In the genomic region with DNA sequence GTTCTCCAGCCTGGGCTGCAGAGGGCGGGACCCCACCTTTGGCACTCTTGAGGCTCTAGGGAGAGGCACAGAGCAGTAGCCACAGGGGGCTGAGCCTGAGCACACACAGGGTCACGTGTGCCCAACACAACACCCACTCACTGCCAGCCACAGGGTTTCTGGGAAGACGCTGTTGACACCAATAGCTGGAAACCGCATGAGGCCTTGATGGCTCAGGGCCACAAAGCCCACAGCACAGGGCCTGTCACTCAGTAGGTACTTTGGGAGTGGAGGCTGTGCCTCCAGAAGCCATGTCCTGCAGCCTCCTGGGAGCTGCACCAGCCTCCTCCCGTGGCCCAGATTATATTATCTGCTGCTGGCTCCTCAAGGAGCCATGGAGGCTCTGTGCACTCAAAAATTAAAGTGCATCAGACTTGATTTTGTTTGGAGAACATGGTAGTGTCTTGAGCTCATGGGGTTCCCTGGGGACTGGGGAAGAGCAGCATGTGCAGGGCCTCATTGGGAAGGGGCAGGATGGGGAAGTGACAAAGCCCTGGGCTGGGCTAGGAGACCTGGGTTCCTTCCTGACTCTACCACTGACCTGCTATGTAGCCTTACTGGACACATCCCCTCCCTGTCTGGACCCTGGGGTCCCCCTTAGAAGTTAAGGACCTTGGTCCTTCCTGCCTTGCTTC, we compare ENCODE assay signal across 8 cellular contexts. TPM values are rescaled to one million over a fixed set of nuclear protein-coding genes. Genes with fewer than 3 reads are reported as not detected.
DNase-seq lines count a peak whose midpoint lies in the region; ATAC-seq and TF ChIP-seq lines count a peak whose summit lies in the region.

No MANE protein-coding gene starts in this region.

- H3K27ac ChIP-seq in skin epidermis = peak overlapping the region; percentile 38 to 92 (median 82)

- no peak for ATAC-seq in GM21390 (IDR thresholded peaks at IDR 0.05; ENCODE audit: unreplicated experiment)
- ATAC-seq in HG03175 (IDR thresholded peaks at IDR 0.05; ENCODE audit: unreplicated experiment) = no peak

- H3K4me3 ChIP-seq in fibroblast of villous mesenchyme (ENCODE audit: low read depth, low read length) (no peak overlapping the region), skin epidermis (no peak overlapping the region)

- DNase-seq in GM20000 (ENCODE audit: low spot score) = peak; percentile 34
- DNase-seq in NCI-H69 (lab: John Stamatoyannopoulos, UW) = peak; percentile 88
- DNase-seq in activated T-cell treated with anti-CD3 and anti-CD28 coated beads, Interleukin-2, amount 50 U/mL, for 1 hour = peak; percentile 75
- DNase-seq in fibroblast of villous mesenchyme (ENCODE audit: low read depth) = peak; percentile 64
- no peak for DNase-seq in DMS114 treated with DMSO at 0.1 percent for 48 hours (lab: John Stamatoyannopoulos, UW; ENCODE audit: unreplicated experiment)

- no peak for TF ChIP-seq CTCF in GM20000 (IDR thresholded peaks at IDR 0.05; ENCODE audit: extremely low read depth, missing control alignments)
- TF ChIP-seq CTCF in fibroblast of villous mesenchyme (IDR thresholded peaks at IDR 0.05; ENCODE audit: insufficient read depth, low read depth, low read length) = no peak

RNA-seq across cellular contexts. Expression of a gene that starts 12.5 kb away (rescaled TPM):
- total RNA-seq in fibroblast of villous mesenchyme = 92.0 and 128 TPM in 2 replicates
